In the genomic region with DNA sequence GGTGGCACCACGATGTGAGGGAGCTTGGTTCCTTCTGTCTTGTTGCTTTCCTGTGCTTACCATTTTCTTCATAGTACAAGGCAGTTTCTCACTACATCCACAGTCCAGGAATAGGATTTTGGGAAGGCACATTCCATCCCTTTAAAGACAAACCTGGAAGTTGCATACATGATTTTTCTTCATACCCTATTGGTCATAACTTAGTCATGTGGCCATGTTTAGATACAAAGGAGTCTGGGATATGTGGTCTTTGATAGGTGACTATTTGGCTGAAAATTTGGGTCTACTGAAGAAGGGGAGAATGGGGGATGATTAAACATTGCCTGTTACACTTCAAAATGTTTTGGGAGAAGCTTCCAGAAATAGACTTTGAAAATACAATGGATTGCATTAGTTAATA, we compare ENCODE assay signal across 16 cellular contexts. TPM values are rescaled to one million over a fixed set of nuclear protein-coding genes. Genes with fewer than 3 reads are reported as not detected.
A peak's percentile ranks its signal among the peaks of the same experiment; 100 is the strongest.
DNase-seq lines count a peak whose midpoint lies in the region; ATAC-seq and TF ChIP-seq lines count a peak whose summit lies in the region.
"Had no signal": no experiment of that assay in that cellular context is flagged by ENCODE, and none has a peak within 500 bp of the region (broad histone marks: within the 10 kb centered on the region; RNA-seq: fewer than 3 reads in every experiment).

No MANE protein-coding gene starts in this region.

- intact Hi-C loops in left cardiac atrium (cut with DNase I), result no loop called here

- peak overlapping the region; percentile 58 for H3K27ac ChIP-seq in cardiac muscle cell
- H3K27ac ChIP-seq in subcutaneous abdominal adipose tissue (ENCODE audit: low read depth, low read length), result peak overlapping the region; percentile 61
- H3K27ac ChIP-seq in Peyer's patch, result no peak overlapping the region

- no peak overlapping the region for H3K9ac ChIP-seq in subcutaneous abdominal adipose tissue (ENCODE audit: low read length in 5 of 5)

- TF ChIP-seq POLR2A in Peyer's patch (IDR thresholded peaks at IDR 0.05), result no peak

- DNase-seq in cardiac muscle cell (ENCODE audit: low read depth in 1 of 2, low spot score in 1 of 2) (no peak), left cardiac atrium (no peak), SW480 (ENCODE audit: low spot score) (peak; percentile 17), fibroblast of mammary gland (ENCODE audit: low read depth) (peak; percentile 34), Peyer's patch (no peak), HUDEP-2 (lab: John Stamatoyannopoulos, UW; ENCODE audit: unreplicated experiment in 76 of 76) (no peak)
- DNase-seq: cortex of kidney, GF-D8, GOT3, midbrain, MM.1S, NCI-H526 treated with DMSO at 0.1 percent for 48 hours, sigmoid colon, T-helper 1 cell had no signal

- H3K27me3 ChIP-seq in cardiac muscle cell, result no peaks in the 10 kb centered on the region
- H3K27me3 ChIP-seq in subcutaneous abdominal adipose tissue (ENCODE audit: control insufficient read depth in 5 of 5, insufficient read depth in 4 of 5, low read length in 5 of 5), result no peaks in the 10 kb centered on the region
- no peaks in the 10 kb centered on the region for H3K27me3 ChIP-seq in Peyer's patch
- H3K27me3 ChIP-seq: sigmoid colon had no signal

- ATAC-seq in left cardiac atrium (no peak), HG02870 (IDR thresholded peaks at IDR 0.05; ENCODE audit: unreplicated experiment) (no peak)

- H3K4me3 ChIP-seq in cardiac muscle cell, result no peak overlapping the region
- H3K4me3 ChIP-seq in fibroblast of mammary gland (ENCODE audit: control insufficient read depth, low read depth, low read length), result no peak overlapping the region
- H3K4me3 ChIP-seq in subcutaneous abdominal adipose tissue (ENCODE audit: low read depth in 1 of 5, low read length in 5 of 5), result no peak overlapping the region
- no peak overlapping the region for H3K4me3 ChIP-seq in Peyer's patch
- H3K4me3 ChIP-seq: sigmoid colon had no signal

- peaks cover 28% of the 10 kb centered on the region for H3K4me1 ChIP-seq in cardiac muscle cell (ENCODE audit: low read depth)
- H3K4me1 ChIP-seq in subcutaneous abdominal adipose tissue (ENCODE audit: control insufficient read depth in 5 of 5, insufficient read depth in 5 of 5, low read length in 5 of 5), result peaks cover 0 to 61% (median 59%) of the 10 kb centered on the region in 5 donors
- H3K4me1 ChIP-seq in Peyer's patch, result peaks cover 0 to 74% (median 13%) of the 10 kb centered on the region in 4 donors

- H3K9me3 ChIP-seq in cardiac muscle cell (ENCODE audit: low read depth) (no peaks in the 10 kb centered on the region), subcutaneous abdominal adipose tissue (ENCODE audit: control insufficient read depth in 5 of 5, low read length in 5 of 5) (no peaks in the 10 kb centered on the region), Peyer's patch (no peaks in the 10 kb centered on the region)
- H3K9me3 ChIP-seq: sigmoid colon had no signal

- no peak for TF ChIP-seq CTCF in cardiac muscle cell (IDR thresholded peaks at IDR 0.05; ENCODE audit: low read depth, low read length)
- TF ChIP-seq CTCF in fibroblast of mammary gland (conservative IDR thresholded peaks at IDR 0.05; ENCODE audit: control insufficient read depth, insufficient read depth, low read depth, low read length), result no peak
- no peak for TF ChIP-seq CTCF in Peyer's patch (IDR thresholded peaks at IDR 0.05)

- H3K36me3 ChIP-seq in cardiac muscle cell (no peaks in the 10 kb centered on the region), subcutaneous abdominal adipose tissue (ENCODE audit: control insufficient read depth in 5 of 5, insufficient read depth in 5 of 5, low read length in 5 of 5) (no peaks in the 10 kb centered on the region), Peyer's patch (no peaks in the 10 kb centered on the region)
- H3K36me3 ChIP-seq: sigmoid colon had no signal

RNA-seq across cellular contexts. Expression of gene DYRK1A, which starts 7.0 kb away (rescaled TPM):
- total RNA-seq in cardiac muscle cell (57.7 and 61.7 TPM in 2 replicates), left cardiac atrium (10 to 100 TPM; 53.0 to 68.3 TPM), Peyer's patch (100 to 1,000 TPM in 1 of 4 donors, 10 to 100 TPM in 3; 68.8 to 133 (median 81.3) TPM)
- 4.2 and 4.5 TPM in 2 replicates for polyA plus RNA-seq in cardiac muscle cell

Comparison
In these comparisons a context has a peak if more than half of its experiments do, and no peak if none do; other contexts are left out.
1. DNase-seq: peak in SW480 (single experiment) and fibroblast of mammary gland (single experiment); none in cardiac muscle cell (0 of 2), left cardiac atrium (single experiment), Peyer's patch (0 of 3) and HUDEP-2 (0 of 76).
2. H3K27ac ChIP-seq: peak in cardiac muscle cell (single experiment) and subcutaneous abdominal adipose tissue (single experiment); none in Peyer's patch (0 of 4).